Comparison of ENCODE assay signal across 16 cellular contexts in genomic region chr3:31699309-31699953, GRCh38.
DNase-seq lines count a peak whose midpoint lies in the region; ATAC-seq and TF ChIP-seq lines count a peak whose summit lies in the region.
"Had no signal": no experiment of that assay in that cellular context is flagged by ENCODE, and none has a peak within 500 bp of the region (broad histone marks: within the 10 kb centered on the region; RNA-seq: fewer than 3 reads in every experiment).

No MANE protein-coding gene starts in this region.

- no peaks in the 10 kb centered on the region for H3K36me3 ChIP-seq in HCT116 (ENCODE audit: control insufficient read depth in 1 of 2, insufficient read depth in 2 of 2, low read length in 2 of 2)
- H3K36me3 ChIP-seq in tibial nerve = peaks cover 0 to 11% (median 4%) of the 10 kb centered on the region in 3 donors

- H3K4me1 ChIP-seq in HCT116 (ENCODE audit: control insufficient read depth in 1 of 2, insufficient read depth in 2 of 2, low read length in 2 of 2) (peaks cover 3 to 16% of the 10 kb centered on the region in 2 experiments), tibial nerve (peaks cover 0 to under 1% (median under 1%) of the 10 kb centered on the region in 4 donors)

- TF ChIP-seq CTCF in Calu3 (IDR thresholded peaks at IDR 0.05; ENCODE audit: unreplicated experiment) = no peak
- no peak for TF ChIP-seq CTCF in HCT116 (IDR thresholded peaks at IDR 0.05 in 2 of 3, conservative IDR thresholded peaks at IDR 0.05 in 1 of 3; ENCODE audit: borderline replicate concordance in 1 of 3, insufficient read depth in 1 of 3, low read depth in 2 of 3, low read length in 2 of 3)
- no peak for TF ChIP-seq CTCF in tibial nerve (IDR thresholded peaks at IDR 0.05)

- no peaks in the 10 kb centered on the region for H3K79me2 ChIP-seq in HCT116 (ENCODE audit: insufficient read depth, low read length)

- peaks cover 3% of the 10 kb centered on the region for H3K9me3 Mint-ChIP-seq in Calu3 (ENCODE audit: low read depth, unreplicated experiment)
- H3K9me3 Mint-ChIP-seq: immature natural killer cell; stimulated activated naive B cell treated with anti-CD40 and anti-IgM and Interleukin-4, amounts not matched to agents 10 μg/mL and 1 μg/mL and 100 μg/mL, for 72 hours had no signal

- 86 to 90% methylated on average over 6 of the region's 6 CpGs for WGBS in tibial nerve, 2 donors

- peaks cover 14% of the 10 kb centered on the region for H3K36me3 Mint-ChIP-seq in Calu3 (ENCODE audit: insufficient read depth, unreplicated experiment)
- H3K36me3 Mint-ChIP-seq: immature natural killer cell had no signal

- no peak overlapping the region for H3K9ac ChIP-seq in HCT116 (ENCODE audit: low read length)

- intact Hi-C loops in Calu3 (cut with micrococcal nuclease; ENCODE audit: unreplicated experiment) = no loop called here
- intact Hi-C loops in HCT116 (cut with micrococcal nuclease) = no loop called here

- H4K20me1 ChIP-seq in HCT116 (ENCODE audit: insufficient read depth) = no peaks in the 10 kb centered on the region

- no peaks in the 10 kb centered on the region for H3K27me3 ChIP-seq in HCT116 (ENCODE audit: insufficient read depth, low read length)
- no peaks in the 10 kb centered on the region for H3K27me3 ChIP-seq in tibial nerve

- DNase-seq in Calu3 = peak; percentile 4
- DNase-seq in HCT116 (ENCODE audit: low read depth, low spot score) = no peak
- DNase-seq in RKO (ENCODE audit: low spot score) = peak; percentile 35
- peak; percentile 89 for DNase-seq in kidney tubule cell (ENCODE audit: low spot score)
- DNase-seq in DMS 273 treated with DMSO at 0.1 percent for 48 hours (lab: John Stamatoyannopoulos, UW) = no peak
- no peak for DNase-seq in hippocampal formation (lab: John Stamatoyannopoulos, UW)
- DNase-seq in tibial nerve (ENCODE audit: low spot score in 2 of 2) = no peak
- DNase-seq in stimulated activated CD4-positive, alpha-beta T cell treated with anti-CD3 and anti-CD28 coated beads, Interleukin-2, amount 100 ng/mL, for 24 hours = no peak
- DNase-seq: activated CD4-positive, alpha-beta T cell treated with anti-CD3 and anti-CD28 coated beads for 4 hours; activated T-cell treated with anti-CD3 and anti-CD28 coated beads, Interleukin-2, amount 50 U/mL, for 1 hour; immature natural killer cell; NCI-H2171 treated with DMSO at 0.1 percent for 48 hours; stimulated activated CD4-positive, alpha-beta T cell treated with anti-CD3 and anti-CD28 coated beads, Interleukin-4, amount 100 ng/mL, for 1 hour; stimulated activated naive B cell treated with anti-CD40 and anti-IgM and Interleukin-4, amounts not matched to agents 10 μg/mL and 1 μg/mL and 100 μg/mL, for 72 hours; T-helper 1 cell had no signal

- no peak overlapping the region for H3K4me3 Mint-ChIP-seq in Calu3 (ENCODE audit: low read depth, unreplicated experiment)
- H3K4me3 Mint-ChIP-seq: B cell; immature natural killer cell; stimulated activated naive B cell treated with anti-CD40 and anti-IgM and Interleukin-4, amounts not matched to agents 10 μg/mL and 1 μg/mL and 100 μg/mL, for 72 hours had no signal

- TF ChIP-seq POLR2A in HCT116 (IDR thresholded peaks at IDR 0.05; ENCODE audit: borderline replicate concordance, extremely low read depth, insufficient read depth, insufficient read length) (no peak), tibial nerve (IDR thresholded peaks at IDR 0.05) (no peak)

- H3K27ac ChIP-seq in HCT116 (ENCODE audit: low read depth, low read length) (no peak overlapping the region), tibial nerve (no peak overlapping the region)

- TF ChIP-seq EP300 in tibial nerve (IDR thresholded peaks at IDR 0.05) = no peak

- POLR2A ChIA-PET in HCT116 (lab: Charles Lee) = no interaction called here

- H3K9me3 ChIP-seq in HCT116 (ENCODE audit: control insufficient read depth in 1 of 2, insufficient read depth in 1 of 2, low read depth in 1 of 2, low read length in 2 of 2) (no peaks in the 10 kb centered on the region), tibial nerve (no peaks in the 10 kb centered on the region)

- peak; percentile 34 for TF ChIP-seq RAD21 in HCT116 (IDR thresholded peaks at IDR 0.05; ENCODE audit: low read depth)

- no peak overlapping the region for H3K27ac Mint-ChIP-seq in Calu3 (ENCODE audit: unreplicated experiment)
- H3K27ac Mint-ChIP-seq: immature natural killer cell; stimulated activated naive B cell treated with anti-CD40 and anti-IgM and Interleukin-4, amounts not matched to agents 10 μg/mL and 1 μg/mL and 100 μg/mL, for 72 hours had no signal

- H3K27me3 Mint-ChIP-seq in Calu3 (ENCODE audit: unreplicated experiment) = no peaks in the 10 kb centered on the region
- H3K27me3 Mint-ChIP-seq: B cell; stimulated activated naive B cell treated with anti-CD40 and anti-IgM and Interleukin-4, amounts not matched to agents 10 μg/mL and 1 μg/mL and 100 μg/mL, for 72 hours had no signal

- H3K4me3 ChIP-seq in HCT116 (replicated peaks in 1 of 2; ENCODE audit: low read depth in 1 of 2, low read length in 2 of 2) (no peak overlapping the region), tibial nerve (no peak overlapping the region)

- peaks cover 11% of the 10 kb centered on the region for H3K4me1 Mint-ChIP-seq in Calu3 (ENCODE audit: low read depth, unreplicated experiment)

- H3K4me2 ChIP-seq in HCT116 (ENCODE audit: low read length) = peak overlapping the region; percentile 12; the same call in 1 of the 2 replicates

- ATAC-seq in HCT116 = peak; percentile 56
- ATAC-seq: stimulated activated naive B cell treated with anti-CD40 and anti-IgM and Interleukin-4, amounts not matched to agents 10 μg/mL and 1 μg/mL and 100 μg/mL, for 72 hours had no signal

- BruUV-seq in Calu3 (replicated peaks; lab: Mats Ljungman, UMichigan) (no TSS peak), HCT116 (replicated peaks; lab: Mats Ljungman, UMichigan) (no TSS peak)

- RAD21 ChIA-PET in HCT116 (lab: Charles Lee; ENCODE audit: low non-redundant PET in 1 of 2, low total read pairs in 2 of 2, uncharacterized antibody in 2 of 2, unreplicated experiment in 2 of 2) = no interaction called here

- CTCF ChIA-PET in Calu3 (lab: Charles Lee) (interaction anchor here (0.6 kb wide), 1 partner anchor 299 kb away, joined by 4 read pairs; no protein-coding TSS in a partner anchor), HCT116 (lab: Charles Lee) (no interaction called here)

- H3K9me2 ChIP-seq in HCT116 (ENCODE audit: insufficient read depth) = no peaks in the 10 kb centered on the region

- H2AFZ ChIP-seq in HCT116 (ENCODE audit: low read depth, low read length, poor library complexity, severe bottlenecking) = no peak overlapping the region

TF ChIP-seq in HCT116, 20 proteins besides CTCF, POLR2A, EP300 and RAD21:
- no peak for TF ChIP-seq YY1 (IDR thresholded peaks at IDR 0.05; ENCODE audit: extremely low read depth, insufficient replicate concordance, low read depth, low read length)
- TF ChIP-seq ZBTB33 (IDR thresholded peaks at IDR 0.05; ENCODE audit: extremely low read depth, insufficient replicate concordance, low read length) = no peak
- no peak for TF ChIP-seq EGR1 (IDR thresholded peaks at IDR 0.05; ENCODE audit: low read depth)
- peak; percentile 38; the same call in 1 of the 2 replicates for TF ChIP-seq JUND (IDR thresholded peaks at IDR 0.05)
- TF ChIP-seq ZNF274 (IDR thresholded peaks at IDR 0.05; ENCODE audit: low read depth, low read length) = no peak
- peak; percentile 77 for TF ChIP-seq FOSL1 (IDR thresholded peaks at IDR 0.05; ENCODE audit: low read depth)
- TF ChIP-seq POLR2AphosphoS5 (IDR thresholded peaks at IDR 0.05; ENCODE audit: low read depth, low read length) = no peak
- no peak for TF ChIP-seq SIN3A (IDR thresholded peaks at IDR 0.05; ENCODE audit: low read depth)
- TF ChIP-seq CBX3 (IDR thresholded peaks at IDR 0.05; ENCODE audit: low read depth) = peak; percentile 56; the same call in 1 of the 2 replicates
- no peak for TF ChIP-seq MAX (IDR thresholded peaks at IDR 0.05)
- TF ChIP-seq ZFX (IDR thresholded peaks at IDR 0.05) = no peak
- peak; percentile 17; the same call in 1 of the 2 replicates for TF ChIP-seq SP1 (IDR thresholded peaks at IDR 0.05; ENCODE audit: low read depth)
TF ChIP-seq in HCT116: peak in this region for 4.

Comparison
In these comparisons a context has a peak if more than half of its experiments do, and no peak if none do; other contexts are left out.
1. DNase-seq: peak in Calu3 (single experiment), RKO (single experiment) and kidney tubule cell (single experiment); none in HCT116 (single experiment), DMS 273 treated with DMSO at 0.1 percent for 48 hours (single experiment), hippocampal formation (0 of 2), tibial nerve (0 of 2) and stimulated activated CD4-positive, alpha-beta T cell treated with anti-CD3 and anti-CD28 coated beads, Interleukin-2, amount 100 ng/mL, for 24 hours (0 of 2).